Comparison of ENCODE assay signal across 9 cellular contexts in genomic region chr1:36324322-36324802, GRCh38. TPM values are rescaled to one million over a fixed set of nuclear protein-coding genes. Genes with fewer than 3 reads are reported as not detected.
DNase-seq lines count a peak whose midpoint lies in the region; ATAC-seq and TF ChIP-seq lines count a peak whose summit lies in the region.
"Had no signal": no experiment of that assay in that cellular context is flagged by ENCODE, and none has a peak within 500 bp of the region (broad histone marks: within the 10 kb centered on the region; RNA-seq: fewer than 3 reads in every experiment).

No MANE protein-coding gene starts in this region.

- no peak for ATAC-seq in activated CD8-positive, alpha-beta memory T cell treated with anti-CD3 and anti-CD28 coated beads, Interleukin-2, amount 10 ng/mL, durations not matched to agents 7 days and 5 days
- no peak for ATAC-seq in activated CD4-positive, CD25-positive, alpha-beta regulatory T cell treated with anti-CD3 and anti-CD28 coated beads, Interleukin-2, amount 50 U/mL, for 24 hours

- TF ChIP-seq CTCF in GM13977 (IDR thresholded peaks at IDR 0.05; ENCODE audit: extremely low read depth, insufficient read depth, missing control alignments), result no peak

- in situ Hi-C loops in GM13977 (cut with MboI; ENCODE audit: low pct_unique_long_range_greater_than_20kb, low sequenced_read_pairs, unreplicated experiment), result no loop called here

- H3K9me3 Mint-ChIP-seq in activated CD8-positive, alpha-beta memory T cell treated with anti-CD3 and anti-CD28 coated beads, Interleukin-2, amount 10 ng/mL, durations not matched to agents 7 days and 5 days (ENCODE audit: low read depth), result no peaks in the 10 kb centered on the region
- H3K9me3 Mint-ChIP-seq in activated T-helper 2 cell treated with anti-CD3 and anti-CD28 coated beads, Interferon-gamma antibody, Interleukin-2, Interleukin-4, amounts not matched to agents 10 μg/mL and 5 μg/mL and 100 μg/mL, durations not matched to agents 14 hours and 24 hours and 36 hours, result no peaks in the 10 kb centered on the region

- peak overlapping the region in 2 of 5 donors; percentile 60 to 77 for H3K4me3 ChIP-seq in subcutaneous abdominal adipose tissue (ENCODE audit: low read depth in 1 of 5, low read length in 5 of 5)

- no peak for DNase-seq in activated CD8-positive, alpha-beta memory T cell treated with anti-CD3 and anti-CD28 coated beads, Interleukin-2, amount 10 ng/mL, durations not matched to agents 7 days and 5 days
- no peak for DNase-seq in activated CD8-positive, alpha-beta memory T cell treated with anti-CD3 and anti-CD28 coated beads, Interleukin-2, amount 50 U/mL, for 48 hours
- DNase-seq in activated T-helper 2 cell treated with anti-CD3 and anti-CD28 coated beads, Interferon-gamma antibody, Interleukin-2, Interleukin-4, amounts not matched to agents 10 μg/mL and 5 μg/mL and 100 μg/mL, durations not matched to agents 14 hours and 24 hours and 36 hours (ENCODE audit: low spot score), result no peak
- DNase-seq in kidney glomerular epithelial cell (lab: John Stamatoyannopoulos, UW) (peak; percentile 42), DMS 273 (lab: John Stamatoyannopoulos, UW; ENCODE audit: unreplicated experiment) (no peak), GM13977 (ENCODE audit: low spot score) (no peak)
- DNase-seq: NCI-H2081 treated with DMSO at 0.1 percent for 48 hours had no signal

- peak overlapping the region in 2 of 5 donors; percentile 33 to 73 for H3K9ac ChIP-seq in subcutaneous abdominal adipose tissue (ENCODE audit: low read length in 5 of 5)

- H3K4me1 ChIP-seq in subcutaneous abdominal adipose tissue (ENCODE audit: control insufficient read depth in 5 of 5, insufficient read depth in 5 of 5, low read length in 5 of 5), result peaks cover 6 to 53% (median 49%) of the 10 kb centered on the region in 5 donors

- intact Hi-C loops in activated T-helper 2 cell treated with anti-CD3 and anti-CD28 coated beads, Interferon-gamma antibody, Interleukin-2, Interleukin-4, amounts not matched to agents 10 μg/mL and 5 μg/mL and 100 μg/mL, durations not matched to agents 14 hours and 24 hours and 36 hours (cut with micrococcal nuclease), result loop anchor here (5.0 kb wide), 1 partner anchor 43 kb away; no protein-coding TSS in a partner anchor

- no peaks in the 10 kb centered on the region for H3K9me3 ChIP-seq in subcutaneous abdominal adipose tissue (ENCODE audit: control insufficient read depth in 5 of 5, low read length in 5 of 5)

- peaks cover 8% of the 10 kb centered on the region for H3K27me3 Mint-ChIP-seq in activated CD8-positive, alpha-beta memory T cell treated with anti-CD3 and anti-CD28 coated beads, Interleukin-2, amount 10 ng/mL, durations not matched to agents 7 days and 5 days
- H3K27me3 Mint-ChIP-seq in activated T-helper 2 cell treated with anti-CD3 and anti-CD28 coated beads, Interferon-gamma antibody, Interleukin-2, Interleukin-4, amounts not matched to agents 10 μg/mL and 5 μg/mL and 100 μg/mL, durations not matched to agents 14 hours and 24 hours and 36 hours (ENCODE audit: low read depth), result no peaks in the 10 kb centered on the region

- H3K4me3 Mint-ChIP-seq in activated CD8-positive, alpha-beta memory T cell treated with anti-CD3 and anti-CD28 coated beads, Interleukin-2, amount 10 ng/mL, durations not matched to agents 7 days and 5 days, result peak overlapping the region; percentile 73
- peak overlapping the region; percentile 75 for H3K4me3 Mint-ChIP-seq in activated T-helper 2 cell treated with anti-CD3 and anti-CD28 coated beads, Interferon-gamma antibody, Interleukin-2, Interleukin-4, amounts not matched to agents 10 μg/mL and 5 μg/mL and 100 μg/mL, durations not matched to agents 14 hours and 24 hours and 36 hours (ENCODE audit: low read depth)

- H3K27me3 ChIP-seq in subcutaneous abdominal adipose tissue (ENCODE audit: control insufficient read depth in 5 of 5, insufficient read depth in 4 of 5, low read length in 5 of 5), result no peaks in the 10 kb centered on the region

- CTCF ChIA-PET in activated CD8-positive, alpha-beta memory T cell treated with anti-CD3 and anti-CD28 coated beads, Interleukin-2, amount 10 ng/mL, durations not matched to agents 7 days and 5 days (lab: Charles Lee), result interaction anchor here (0.8 to 3.3 kb wide), 6 partner anchors 7 to 63 kb away, joined by 3 to 19 read pairs (median 4); partner anchors contain the start of gene SH3D21

- H3K27ac ChIP-seq in subcutaneous abdominal adipose tissue (ENCODE audit: low read depth, low read length), result peak overlapping the region; percentile 50

- peaks cover 54% of the 10 kb centered on the region for H3K4me1 Mint-ChIP-seq in activated CD8-positive, alpha-beta memory T cell treated with anti-CD3 and anti-CD28 coated beads, Interleukin-2, amount 10 ng/mL, durations not matched to agents 7 days and 5 days
- peaks cover 22% of the 10 kb centered on the region for H3K4me1 Mint-ChIP-seq in activated T-helper 2 cell treated with anti-CD3 and anti-CD28 coated beads, Interferon-gamma antibody, Interleukin-2, Interleukin-4, amounts not matched to agents 10 μg/mL and 5 μg/mL and 100 μg/mL, durations not matched to agents 14 hours and 24 hours and 36 hours (ENCODE audit: low read depth)

- H3K36me3 Mint-ChIP-seq in activated CD8-positive, alpha-beta memory T cell treated with anti-CD3 and anti-CD28 coated beads, Interleukin-2, amount 10 ng/mL, durations not matched to agents 7 days and 5 days, result no peaks in the 10 kb centered on the region
- peaks cover 4% of the 10 kb centered on the region for H3K36me3 Mint-ChIP-seq in activated T-helper 2 cell treated with anti-CD3 and anti-CD28 coated beads, Interferon-gamma antibody, Interleukin-2, Interleukin-4, amounts not matched to agents 10 μg/mL and 5 μg/mL and 100 μg/mL, durations not matched to agents 14 hours and 24 hours and 36 hours (ENCODE audit: low read depth)

- peaks cover 0 to 3% (median 0%) of the 10 kb centered on the region in 5 donors for H3K36me3 ChIP-seq in subcutaneous abdominal adipose tissue (ENCODE audit: control insufficient read depth in 5 of 5, insufficient read depth in 5 of 5, low read length in 5 of 5)

- peak overlapping the region; percentile 24 for H3K27ac Mint-ChIP-seq in activated CD8-positive, alpha-beta memory T cell treated with anti-CD3 and anti-CD28 coated beads, Interleukin-2, amount 10 ng/mL, durations not matched to agents 7 days and 5 days
- H3K27ac Mint-ChIP-seq in activated T-helper 2 cell treated with anti-CD3 and anti-CD28 coated beads, Interferon-gamma antibody, Interleukin-2, Interleukin-4, amounts not matched to agents 10 μg/mL and 5 μg/mL and 100 μg/mL, durations not matched to agents 14 hours and 24 hours and 36 hours, result no peak overlapping the region

RNA-seq across cellular contexts. Expression of gene EVA1B, which starts 0.9 kb away (rescaled TPM):
- total RNA-seq in activated CD8-positive, alpha-beta memory T cell treated with anti-CD3 and anti-CD28 coated beads, Interleukin-2, amount 10 ng/mL, durations not matched to agents 7 days and 5 days, result 10 to 100 TPM; 16.4 to 23.9 TPM
- 10.7 and 11.0 TPM in 2 replicates for total RNA-seq in activated T-helper 2 cell treated with anti-CD3 and anti-CD28 coated beads, Interferon-gamma antibody, Interleukin-2, Interleukin-4, amounts not matched to agents 10 μg/mL and 5 μg/mL and 100 μg/mL, durations not matched to agents 14 hours and 24 hours and 36 hours

RNA-seq across cellular contexts. Expression of gene SH3D21, which starts 18.2 kb away (rescaled TPM):
- 10 to 100 TPM in 1 of 2 experiments, 1 to 10 TPM in 1; 5.5 to 11.0 TPM for total RNA-seq in activated CD8-positive, alpha-beta memory T cell treated with anti-CD3 and anti-CD28 coated beads, Interleukin-2, amount 10 ng/mL, durations not matched to agents 7 days and 5 days
- total RNA-seq in activated T-helper 2 cell treated with anti-CD3 and anti-CD28 coated beads, Interferon-gamma antibody, Interleukin-2, Interleukin-4, amounts not matched to agents 10 μg/mL and 5 μg/mL and 100 μg/mL, durations not matched to agents 14 hours and 24 hours and 36 hours, result 19.0 and 20.4 TPM in 2 replicates
